9 cellular contexts compared by ENCODE assay signal in the genomic region with DNA sequence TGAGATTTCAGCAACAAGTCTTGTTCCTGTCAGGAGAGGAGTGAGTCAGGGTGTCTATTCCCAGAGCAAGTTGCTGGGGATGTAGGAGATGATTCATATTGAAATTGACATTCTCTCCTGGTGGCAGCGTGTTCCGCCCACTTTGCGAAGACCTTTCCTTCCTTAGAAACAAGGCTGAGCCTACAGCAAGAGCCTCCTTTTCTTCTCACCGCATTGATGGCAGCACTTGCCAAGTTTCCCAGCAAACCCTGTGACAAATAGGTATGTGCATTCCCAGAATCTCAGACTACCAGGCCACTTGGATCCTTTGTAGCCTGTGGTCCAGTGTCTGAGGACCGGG.
DNase-seq lines count a peak whose midpoint lies in the region; ATAC-seq, FAIRE-seq and TF ChIP-seq lines count a peak whose summit lies in the region.
"Had no signal": no experiment of that assay in that cellular context is flagged by ENCODE, and none has a peak within 500 bp of the region (broad histone marks: within the 10 kb centered on the region; RNA-seq: fewer than 3 reads in every experiment).

No MANE protein-coding gene starts in this region.

- H3K36me3 ChIP-seq in HUES48 (ENCODE audit: control insufficient read depth, insufficient read depth, low read length) (no peaks in the 10 kb centered on the region), endothelial cell of umbilical vein (ENCODE audit: control insufficient read depth in 2 of 2, extremely low read depth in 1 of 2, insufficient read depth in 2 of 2, low read length in 2 of 2) (no peaks in the 10 kb centered on the region)

- BruUV-seq in endothelial cell of umbilical vein (replicated peaks; lab: Mats Ljungman, UMichigan): no TSS peak

- H3K9me3 ChIP-seq in HUES48 (ENCODE audit: control insufficient read depth, insufficient read depth, low read length) (no peaks in the 10 kb centered on the region), endothelial cell of umbilical vein (replicated peaks; ENCODE audit: control insufficient read depth, insufficient read depth, low read length) (no peaks in the 10 kb centered on the region)

- H3K27me3 ChIP-seq in HUES48 (ENCODE audit: control insufficient read depth, insufficient read depth, low read length): no peaks in the 10 kb centered on the region
- no peaks in the 10 kb centered on the region for H3K27me3 ChIP-seq in endothelial cell of umbilical vein (ENCODE audit: control insufficient read depth in 2 of 2, insufficient read depth in 2 of 2, low read length in 2 of 2)

- no peaks in the 10 kb centered on the region for H3K9me1 ChIP-seq in endothelial cell of umbilical vein (replicated peaks; ENCODE audit: control insufficient read depth, extremely low read depth, insufficient read depth, low read length)

- intact Hi-C loops in endothelial cell of umbilical vein (cut with micrococcal nuclease): no loop called here

- H3K27ac Mint-ChIP-seq in naive thymus-derived CD8-positive, alpha-beta T cell: peak overlapping the region in 6 of 10 donors; percentile 4 to 90 (median 72)
- H3K27ac Mint-ChIP-seq: IgD-negative memory B cell had no signal

- H3K9ac ChIP-seq in HUES48 (ENCODE audit: low read depth, low read length): no peak overlapping the region
- no peak overlapping the region for H3K9ac ChIP-seq in endothelial cell of umbilical vein (replicated peaks; ENCODE audit: extremely low read depth, insufficient read depth, low read length)

- H3K4me2 ChIP-seq in endothelial cell of umbilical vein (ENCODE audit: insufficient read depth, low read length): no peak overlapping the region

- in situ Hi-C loops in KBM-7 (cut with MboI; ENCODE audit: low pct_unique_long_range_greater_than_20kb, low sequenced_read_pairs): no loop called here

- peaks cover 24 to 80% (median 41%) of the 10 kb centered on the region in 4 donors for H3K4me1 Mint-ChIP-seq in naive thymus-derived CD8-positive, alpha-beta T cell
- H3K4me1 Mint-ChIP-seq: IgD-negative memory B cell had no signal

- peaks cover 34% of the 10 kb centered on the region for H3K4me1 ChIP-seq in HUES48 (ENCODE audit: control insufficient read depth, insufficient read depth, low read length)
- peaks cover 4% of the 10 kb centered on the region for H3K4me1 ChIP-seq in endothelial cell of umbilical vein (ENCODE audit: control insufficient read depth, extremely low read depth, insufficient read depth, low read length)

- dilution Hi-C loops in endothelial cell of umbilical vein (cut with MboI; ENCODE audit: extremely low pct_ligation_motif_present, low sequenced_read_pairs): no loop called here

- TF ChIP-seq CTCF in endothelial cell of umbilical vein (IDR thresholded peaks at IDR 0.05; ENCODE audit: extremely low read depth in 1 of 2, insufficient read depth in 1 of 2, low read depth in 1 of 2, low read length in 2 of 2): no peak

- peak overlapping the region in 1 of 10 donors; percentile 44 for H3K4me3 Mint-ChIP-seq in naive thymus-derived CD8-positive, alpha-beta T cell

- H3K27me3 Mint-ChIP-seq in naive thymus-derived CD8-positive, alpha-beta T cell: no peaks in the 10 kb centered on the region

- H4K20me1 ChIP-seq in endothelial cell of umbilical vein (replicated peaks; ENCODE audit: control insufficient read depth, extremely low read depth, insufficient read depth, low read length): no peaks in the 10 kb centered on the region

- FAIRE-seq in endothelial cell of umbilical vein (lab: Jason Lieb, UNC): peak; percentile 76
- FAIRE-seq in GM19239 (lab: Jason Lieb, UNC): no peak

- H3K27ac ChIP-seq in HUES48 (ENCODE audit: low read depth, low read length): peak overlapping the region; percentile 44
- no peak overlapping the region for H3K27ac ChIP-seq in endothelial cell of umbilical vein (ENCODE audit: insufficient read depth, low read depth, low read length)

- ATAC-seq in naive thymus-derived CD8-positive, alpha-beta T cell: no peak

- no peaks in the 10 kb centered on the region for H3K79me2 ChIP-seq in endothelial cell of umbilical vein (ENCODE audit: control insufficient read depth, insufficient read depth, low read length)

- DNase-seq in AG08395 (ENCODE audit: low spot score) (peak; percentile 77), endothelial cell of umbilical vein (ENCODE audit: low read depth, low spot score) (peak; percentile 80), NCI-H446 (lab: John Stamatoyannopoulos, UW) (no peak), KBM-7 (no peak), GM19239 (ENCODE audit: insufficient read length, low spot score) (no peak)
- DNase-seq in naive thymus-derived CD8-positive, alpha-beta T cell: no peak
- DNase-seq in activated CD8-positive, alpha-beta memory T cell treated with anti-CD3 and anti-CD28 coated beads, Interleukin-2, amount 50 U/mL, for 4 hours: no peak

- peaks cover 0 to 21% (median 0%) of the 10 kb centered on the region in 3 donors for H3K36me3 Mint-ChIP-seq in naive thymus-derived CD8-positive, alpha-beta T cell
- H3K36me3 Mint-ChIP-seq: IgD-negative memory B cell had no signal

- H2AFZ ChIP-seq in endothelial cell of umbilical vein (ENCODE audit: low read depth, low read length): no peak overlapping the region

- POLR2A ChIA-PET in endothelial cell of umbilical vein (lab: Charles Lee): no interaction called here
- POLR2A ChIA-PET in naive thymus-derived CD8-positive, alpha-beta T cell (lab: Charles Lee): no interaction called here

- CTCF ChIA-PET in endothelial cell of umbilical vein (lab: Charles Lee): interaction anchor here (1.1 kb wide), 1 partner anchor 87 kb away, joined by 3 read pairs; no protein-coding TSS in a partner anchor

- TF ChIP-seq POLR2A in endothelial cell of umbilical vein (IDR thresholded peaks at IDR 0.05; ENCODE audit: low read depth, low read length): no peak

- H3K4me3 ChIP-seq in HUES48 (ENCODE audit: low read depth, low read length): no peak overlapping the region
- no peak overlapping the region for H3K4me3 ChIP-seq in endothelial cell of umbilical vein (replicated peaks in 1 of 3; ENCODE audit: insufficient read depth in 1 of 3, low read depth in 1 of 3, low read length in 3 of 3)

- no peaks in the 10 kb centered on the region for H3K9me3 Mint-ChIP-seq in naive thymus-derived CD8-positive, alpha-beta T cell
- H3K9me3 Mint-ChIP-seq: IgD-negative memory B cell had no signal

TF ChIP-seq in endothelial cell of umbilical vein, 7 proteins besides CTCF, POLR2A, EP300 and RAD21:
- peak; percentile 64 for TF ChIP-seq FOS (IDR thresholded peaks at IDR 0.05; ENCODE audit: borderline replicate concordance, insufficient read depth, low read length)
- TF ChIP-seq EZH2 (IDR thresholded peaks at IDR 0.05; ENCODE audit: borderline replicate concordance, low read depth, low read length, severe bottlenecking): no peak

Comparison
In these comparisons a context has a peak if more than half of its experiments do, and no peak if none do; other contexts are left out.
1. DNase-seq: peak in AG08395 (single experiment) and endothelial cell of umbilical vein (single experiment); none in naive thymus-derived CD8-positive, alpha-beta T cell (0 of 10), NCI-H446 (0 of 2), KBM-7 (single experiment), GM19239 (single experiment) and activated CD8-positive, alpha-beta memory T cell treated with anti-CD3 and anti-CD28 coated beads, Interleukin-2, amount 50 U/mL, for 4 hours (single experiment).